1 cellular context compared by ENCODE assay signal in genomic region chr5:178216088-178216534, GRCh38.
TF ChIP-seq lines count a peak whose summit lies in the region.

No MANE protein-coding gene starts in this region.

TF ChIP-seq in GM12878, 131 proteins besides CTCF, POLR2A, EP300 and RAD21:
- TF ChIP-seq POLR2AphosphoS2 (IDR thresholded peaks at IDR 0.05; ENCODE audit: low read depth, low read length) (no peak), SMAD5 (IDR thresholded peaks at IDR 0.05; ENCODE audit: low read depth) (no peak), MEF2B (IDR thresholded peaks at IDR 0.05; ENCODE audit: partially characterized antibody, poor library complexity, severe bottlenecking) (peak; percentile 22), BACH1 (IDR thresholded peaks at IDR 0.05; ENCODE audit: borderline replicate concordance) (0 out of 2 replicates have a peak, but pooled peaks have one; percentile 31), RELA (IDR thresholded peaks at IDR 0.05; ENCODE audit: borderline replicate concordance, partially characterized antibody) (no peak), PKNOX1 (IDR thresholded peaks at IDR 0.05) (peak; percentile 46; the same call in 1 of the 2 replicates), DPF2 (IDR thresholded peaks at IDR 0.05) (peak; percentile 56; the same call in 1 of the 2 replicates), TBL1XR1 (IDR thresholded peaks at IDR 0.05; ENCODE audit: low read depth, low read length) (no peak), BCL11A (IDR thresholded peaks at IDR 0.05; ENCODE audit: low read depth, low read length) (peak; percentile 13; the same call in 1 of the 2 replicates), BMI1 (IDR thresholded peaks at IDR 0.05; ENCODE audit: borderline replicate concordance) (no peak), BHLHE40 (IDR thresholded peaks at IDR 0.05; ENCODE audit: borderline replicate concordance in 1 of 2, low read depth in 2 of 2, low read length in 1 of 2) (0 out of 4 replicates have a peak, but pooled peaks have one; percentile 24 to 27), SUZ12 (IDR thresholded peaks at IDR 0.05; ENCODE audit: unreplicated experiment) (no peak), MTA2 (IDR thresholded peaks at IDR 0.05; ENCODE audit: low read depth) (peak; percentile 97)
- TF ChIP-seq, protein P1, sequence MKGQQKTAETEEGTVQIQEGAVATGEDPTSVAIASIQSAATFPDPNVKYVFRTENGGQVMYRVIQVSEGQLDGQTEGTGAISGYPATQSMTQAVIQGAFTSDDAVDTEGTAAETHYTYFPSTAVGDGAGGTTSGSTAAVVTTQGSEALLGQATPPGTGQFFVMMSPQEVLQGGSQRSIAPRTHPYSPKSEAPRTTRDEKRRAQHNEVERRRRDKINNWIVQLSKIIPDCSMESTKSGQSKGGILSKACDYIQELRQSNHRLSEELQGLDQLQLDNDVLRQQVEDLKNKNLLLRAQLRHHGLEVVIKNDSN (IDR thresholded peaks at IDR 0.05; ENCODE audit: borderline replicate concordance, extremely low read length, insufficient read depth, low read depth, low read length): no peak
